In genomic region chr6:133991096-133991593, GRCh38 we compare ENCODE assay signal across 12 cellular contexts. TPM values are rescaled to one million over a fixed set of nuclear protein-coding genes. Genes with fewer than 3 reads are reported as not detected.
DNase-seq lines count a peak whose midpoint lies in the region; ATAC-seq, FAIRE-seq and TF ChIP-seq lines count a peak whose summit lies in the region.
"Had no signal": no experiment of that assay in that cellular context is flagged by ENCODE, and none has a peak within 500 bp of the region (broad histone marks: within the 10 kb centered on the region; RNA-seq: fewer than 3 reads in every experiment).

No MANE protein-coding gene starts in this region.

- TF ChIP-seq RAD21 in K562 (CRISPR knock-in tag; conservative IDR thresholded peaks at IDR 0.05 in 1 of 2, IDR thresholded peaks at IDR 0.05 in 1 of 2) = no peak
- no peak for TF ChIP-seq RAD21 in HepG2 (CRISPR knock-in tag; IDR thresholded peaks at IDR 0.05)

- POLR2A ChIA-PET in K562 (lab: Yijun Ruan, JAX) = interaction anchor here (0.9 to 5.6 kb wide), 11 partner anchors 10 to 66 kb away, joined by 3 to 58 read pairs (median 4); no protein-coding TSS in a partner anchor
- POLR2A ChIA-PET in HepG2 (lab: Yijun Ruan, JAX) = no interaction called here

- H3K36me3 ChIP-seq in K562 (ENCODE audit: control insufficient read depth, insufficient read depth, low read length) (peaks cover 36% of the 10 kb centered on the region), HepG2 (replicated peaks in 1 of 2; ENCODE audit: control insufficient read depth in 1 of 2, insufficient read depth in 2 of 2, low read length in 2 of 2) (peaks cover 0 to 4% of the 10 kb centered on the region in 2 experiments; a peak in 4 of 5 replicates), tibial nerve (peaks cover 0 to 11% (median 0%) of the 10 kb centered on the region in 3 donors)

- ATAC-seq in K562 (peak; percentile 61), HepG2 (peak; percentile 27; the same call in 2 of the 3 replicates), HG02885 (IDR thresholded peaks at IDR 0.05; ENCODE audit: poor library complexity, unreplicated experiment) (no peak)
- ATAC-seq: left colon had no signal

- H3K27me3 ChIP-seq in K562 (ENCODE audit: control insufficient read depth in 2 of 2, insufficient read depth in 2 of 2, low read length in 2 of 2) = no peaks in the 10 kb centered on the region
- H3K27me3 ChIP-seq in HepG2 (ENCODE audit: control insufficient read depth in 1 of 2, insufficient read depth in 2 of 2, low read length in 2 of 2) = no peaks in the 10 kb centered on the region
- H3K27me3 ChIP-seq in tibial nerve = no peaks in the 10 kb centered on the region
- H3K27me3 ChIP-seq: thyroid gland had no signal

- H3K9me1 ChIP-seq in K562 (ENCODE audit: control insufficient read depth, insufficient read depth, low read length) = no peaks in the 10 kb centered on the region

- H3K79me2 ChIP-seq in K562 (ENCODE audit: control insufficient read depth, insufficient read depth, low read length) (no peaks in the 10 kb centered on the region), HepG2 (ENCODE audit: insufficient read depth, low read length) (no peaks in the 10 kb centered on the region)

- TF ChIP-seq POLR2A in K562 (conservative IDR thresholded peaks at IDR 0.05) = no peak
- no peak for TF ChIP-seq POLR2A in HepG2 (IDR thresholded peaks at IDR 0.05; ENCODE audit: insufficient read depth in 1 of 2, low read depth in 2 of 2, low read length in 2 of 2)
- TF ChIP-seq POLR2A in tibial nerve (IDR thresholded peaks at IDR 0.05) = no peak

- TF ChIP-seq CTCF in AG10803 (conservative IDR thresholded peaks at IDR 0.05; ENCODE audit: low read length) (no peak), K562 (IDR thresholded peaks at IDR 0.05 in 2 of 3, conservative IDR thresholded peaks at IDR 0.05 in 1 of 3; ENCODE audit: insufficient read depth in 2 of 3, low read depth in 1 of 3, low read length in 3 of 3) (no peak), HepG2 (CRISPR knock-in tag; IDR thresholded peaks at IDR 0.05) (no peak), tibial nerve (IDR thresholded peaks at IDR 0.05) (no peak)

- CTCF ChIA-PET in K562 (lab: Yijun Ruan, JAX; ENCODE audit: low intra/inter-chr PET ratio) (no interaction called here), HepG2 (lab: Yijun Ruan, JAX; ENCODE audit: low intra/inter-chr PET ratio, low total read pairs) (no interaction called here)

- no TSS peak for BruUV-seq in K562 (replicated peaks; lab: Mats Ljungman, UMichigan)
- BruUV-seq in HepG2 (replicated peaks; lab: Mats Ljungman, UMichigan) = no TSS peak

- H2AFZ ChIP-seq in K562 (ENCODE audit: low read depth, low read length) (no peak overlapping the region), HepG2 (ENCODE audit: low read length) (no peak overlapping the region)

- no peaks in the 10 kb centered on the region for H3K9me3 ChIP-seq in K562 (replicated peaks; ENCODE audit: control insufficient read depth, insufficient read depth, low read depth, low read length)
- no peaks in the 10 kb centered on the region for H3K9me3 ChIP-seq in HepG2 (ENCODE audit: low read length)
- no peaks in the 10 kb centered on the region for H3K9me3 ChIP-seq in tibial nerve
- H3K9me3 ChIP-seq: thyroid gland had no signal

- 45% methylated on average over 2 of the region's 2 CpGs for WGBS in K562 (ENCODE audit: insufficient coverage, low coverage, missing lambda C conversion rate)
- WGBS in HepG2 (ENCODE audit: low lambda C conversion rate) = 79% methylated on average over 2 of the region's 2 CpGs
- 50 to 51% methylated on average over 2 of the region's 2 CpGs for WGBS in tibial nerve, 2 donors

- DNase-seq in AG10803 (ENCODE audit: low read depth) (peak; percentile 61), HS-27A (ENCODE audit: low read depth) (peak; percentile 55), K562 (ENCODE audit: extremely low read depth in 1 of 4, low spot score in 3 of 4) (peak in 1 of 4 experiments; percentile 25), HepG2 (ENCODE audit: low spot score) (peak; percentile 21), tibial nerve (ENCODE audit: low spot score in 2 of 2) (no peak), NAMALWA (ENCODE audit: low spot score) (no peak), COLO668 (lab: John Stamatoyannopoulos, UW; ENCODE audit: unreplicated experiment) (no peak)
- DNase-seq: effector memory CD4-positive, alpha-beta T cell; left colon; NCI-H187 treated with DMSO at 0.1 percent for 48 hours; thyroid gland had no signal

- H3K4me2 ChIP-seq in K562 (ENCODE audit: insufficient read depth, low read length) (no peak overlapping the region), HepG2 (ENCODE audit: low read depth, low read length) (no peak overlapping the region)

- TF ChIP-seq EP300 in K562 (IDR thresholded peaks at IDR 0.05; ENCODE audit: low read length) (no peak), HepG2 (IDR thresholded peaks at IDR 0.05; ENCODE audit: low read depth in 2 of 2, low read length in 2 of 2) (no peak), HepG2 (CRISPR knock-in tag; IDR thresholded peaks at IDR 0.05; ENCODE audit: borderline replicate concordance) (no peak), tibial nerve (IDR thresholded peaks at IDR 0.05) (no peak)

- H4K20me1 ChIP-seq in K562 (replicated peaks; ENCODE audit: control insufficient read depth, insufficient read depth, low read length) (0 out of 2 replicates have a peak, but pooled peaks cover 4% of the 10 kb centered on the region), HepG2 (ENCODE audit: insufficient read depth, low read length) (no peaks in the 10 kb centered on the region)

- no peak overlapping the region for H3K4me3 ChIP-seq in AG10803 (ENCODE audit: low read length)
- no peak overlapping the region for H3K4me3 ChIP-seq in K562
- H3K4me3 ChIP-seq in HepG2 (replicated peaks in 1 of 3; ENCODE audit: insufficient read depth in 1 of 3, low read depth in 2 of 3, low read length in 3 of 3) = no peak overlapping the region
- H3K4me3 ChIP-seq in tibial nerve = no peak overlapping the region
- H3K4me3 ChIP-seq: thyroid gland had no signal

- H3K4me1 ChIP-seq in K562 (replicated peaks in 1 of 2; ENCODE audit: control insufficient read depth in 2 of 2, insufficient read depth in 2 of 2, low read length in 2 of 2) (peaks cover 7 to 31% of the 10 kb centered on the region in 2 experiments), HepG2 (ENCODE audit: insufficient read depth, low read length) (peaks cover 6% of the 10 kb centered on the region; the same call in 1 of the 2 replicates), tibial nerve (peaks cover 0 to 6% (median 0%) of the 10 kb centered on the region in 4 donors)
- H3K4me1 ChIP-seq: thyroid gland had no signal

- H3K9ac ChIP-seq in K562 (ENCODE audit: insufficient read depth in 1 of 2, low read depth in 2 of 2, low read length in 2 of 2) (no peak overlapping the region), HepG2 (ENCODE audit: insufficient read depth, low read depth, low read length) (no peak overlapping the region)

- in situ Hi-C loops in K562 (cut with MboI) (no loop called here), HepG2 (cut with HindIII; ENCODE audit: extremely low pct_ligation_motif_present, low pct_unique_long_range_greater_than_20kb) (no loop called here)

- intact Hi-C loops in K562 (cut with micrococcal nuclease) (loop anchor here (5.0 kb wide), 1 partner anchor 71 kb away; no protein-coding TSS in a partner anchor), HepG2 (cut with micrococcal nuclease; ENCODE audit: unreplicated experiment) (no loop called here)

- H3K27ac ChIP-seq in K562 (ENCODE audit: extremely low read depth, low read depth, low read length) (no peak overlapping the region), HepG2 (ENCODE audit: extremely low read length, insufficient read depth, low read length) (no peak overlapping the region), tibial nerve (no peak overlapping the region)
- H3K27ac ChIP-seq: thyroid gland had no signal

- FAIRE-seq in K562 (lab: Jason Lieb, UNC) (no peak), HepG2 (lab: Jason Lieb, UNC) (no peak)

RNA-seq across cellular contexts. Expression of gene TBPL1, which starts 38.1 kb away (rescaled TPM):
- total RNA-seq in K562 (2011; cell fraction: chromatin; rRNA removed; ENCODE audit: low replicate concordance) = 34.2 and 47.0 TPM in 2 replicates
- total RNA-seq in K562 (2011; cell fraction: nucleolus; rRNA removed) = 15.3 and 15.9 TPM in 2 replicates
- total RNA-seq in K562 (2011; cell fraction: nucleoplasm; rRNA removed) = 30.6 and 43.0 TPM in 2 replicates
- total RNA-seq in K562 (2014; rRNA removed) (78.1 and 103 TPM in 2 replicates), K562 (2014; rRNA removed; fragmentation: Illumina TruSeq; extraction: Trizol) (130 and 152 TPM in 2 replicates), K562 (2015; rRNA removed; fragmentation: Illumina TruSeq; extraction: Trizol) (93.9 and 100 TPM in 2 replicates), K562 (2021) (117 and 122 TPM in 2 replicates), HepG2 (2016; rRNA removed; fragmentation: Illumina TruSeq; extraction: Trizol) (39.3 and 47.7 TPM in 2 replicates), tibial nerve (10 to 100 TPM in 1 of 4 donors, 1 to 10 TPM in 3; 4.8 to 14.9 (median 6.6) TPM)
- polyA plus RNA-seq in K562 (2011; rRNA removed) (97.4 and 152 TPM in 2 replicates), K562 (2014; fragmentation: Illumina TruSeq; extraction: Trizol) (99.2 and 119 TPM in 2 replicates), K562 (2014; fragmentation: Nextera tagmentation; extraction: Ambion mirVana) (100 to 1,000 TPM; 107 to 147 TPM), K562 (2014; rRNA removed) (105 and 172 TPM in 2 replicates), HepG2 (2011; rRNA removed) (20.2 and 25.3 TPM in 2 replicates)
- polyA plus RNA-seq in K562 (2011; cell fraction: cytosol; rRNA removed) = 36.3 and 53.2 TPM in 2 replicates
- 72.5 and 93.1 TPM in 2 replicates for polyA plus RNA-seq in K562 (2011; cell fraction: nucleus; rRNA removed)
- 112 and 178 TPM in 2 replicates for polyA plus RNA-seq in K562 (2012)
- polyA minus RNA-seq in K562 (2011; rRNA and poly(A)+ RNA removed) = 67.4 and 91.3 TPM in 2 replicates
- polyA minus RNA-seq in K562 (2011; cell fraction: cytosol; rRNA and poly(A)+ RNA removed) = 29.2 and 63.0 TPM in 2 replicates
- polyA minus RNA-seq in K562 (2011; cell fraction: nucleus; rRNA and poly(A)+ RNA removed) = 16.3 and 20.2 TPM in 2 replicates
- 47.1 and 47.5 TPM in 2 replicates for total RNA-seq in HepG2 (2016; cell fraction: cytosol; rRNA removed; fragmentation: Illumina TruSeq; extraction: Trizol; ENCODE audit: low read depth)
- 38.0 and 46.0 TPM in 2 replicates for total RNA-seq in HepG2 (2016; cell fraction: insoluble cytoplasmic fraction; rRNA removed; fragmentation: Illumina TruSeq; extraction: Trizol)
- 75.7 and 77.8 TPM in 2 replicates for total RNA-seq in HepG2 (2016; cell fraction: membrane; rRNA removed; fragmentation: Illumina TruSeq; extraction: Trizol)
- total RNA-seq in HepG2 (2016; cell fraction: nucleus; rRNA removed; fragmentation: Illumina TruSeq; extraction: Trizol) = 22.3 and 25.5 TPM in 2 replicates
- 10.7 and 14.1 TPM in 2 replicates for polyA plus RNA-seq in HepG2 (2011; cell fraction: cytosol; rRNA removed)
- 5.8 and 9.1 TPM in 2 replicates for polyA plus RNA-seq in HepG2 (2011; cell fraction: nucleus; rRNA removed)
- polyA plus RNA-seq in HepG2 (2012) = 22.0 and 27.1 TPM in 2 replicates
- polyA plus RNA-seq in HepG2 (2016; cell fraction: cytosol; fragmentation: Illumina TruSeq; extraction: Trizol; ENCODE audit: low read depth) = 37.3 and 45.6 TPM in 2 replicates
- polyA plus RNA-seq in HepG2 (2016; cell fraction: insoluble cytoplasmic fraction; fragmentation: Illumina TruSeq; extraction: Trizol; ENCODE audit: low read depth) = 57.8 and 60.3 TPM in 2 replicates
- 72.2 and 77.9 TPM in 2 replicates for polyA plus RNA-seq in HepG2 (2016; cell fraction: membrane; fragmentation: Illumina TruSeq; extraction: Trizol; ENCODE audit: low read depth)
- polyA plus RNA-seq in HepG2 (2016; cell fraction: nucleus; fragmentation: Illumina TruSeq; extraction: Trizol; ENCODE audit: insufficient read depth, low read depth) = 46.2 and 47.2 TPM in 2 replicates
- polyA minus RNA-seq in HepG2 (2011; rRNA and poly(A)+ RNA removed; ENCODE audit: low replicate concordance) = 4.1 and 10.0 TPM in 2 replicates
- 13.8 and 17.3 TPM in 2 replicates for polyA minus RNA-seq in HepG2 (2011; cell fraction: cytosol; rRNA and poly(A)+ RNA removed)
- 9.4 and 10.9 TPM in 2 replicates for polyA minus RNA-seq in HepG2 (2011; cell fraction: nucleus; rRNA and poly(A)+ RNA removed)

Comparison
In these comparisons a context has a peak if more than half of its experiments do, and no peak if none do; other contexts are left out.
1. DNase-seq: peak in AG10803 (single experiment), HS-27A (single experiment) and HepG2 (single experiment); none in tibial nerve (0 of 2), NAMALWA (single experiment) and COLO668 (single experiment).